Comparison of ENCODE assay signal across 14 cellular contexts in genomic region chr2:54658548-54659207, GRCh38.
DNase-seq lines count a peak whose midpoint lies in the region; ATAC-seq and TF ChIP-seq lines count a peak whose summit lies in the region.
"Had no signal": no experiment of that assay in that cellular context is flagged by ENCODE, and none has a peak within 500 bp of the region (broad histone marks: within the 10 kb centered on the region; RNA-seq: fewer than 3 reads in every experiment).

No MANE protein-coding gene starts in this region.

- H3K4me3 ChIP-seq in A673 (ENCODE audit: low read depth, low read length, poor library complexity, severe bottlenecking) (no peak overlapping the region), lung (no peak overlapping the region)
- H3K4me3 ChIP-seq: skin epidermis had no signal

- CTCF ChIA-PET in A673 (lab: Charles Lee): interaction anchor here (1.0 kb wide), 1 partner anchor 534 kb away, joined by 3 read pairs; no protein-coding TSS in a partner anchor

- intact Hi-C loops in A673 (cut with micrococcal nuclease; ENCODE audit: unreplicated experiment): no loop called here

- H3K9me3 Mint-ChIP-seq in type B pancreatic cell: no peaks in the 10 kb centered on the region
- H3K9me3 Mint-ChIP-seq: CD4-positive, alpha-beta memory T cell; IgD-negative memory B cell had no signal

- H3K36me3 ChIP-seq in A673 (ENCODE audit: insufficient read depth, low read length, poor library complexity, severe bottlenecking): peaks cover 61% of the 10 kb centered on the region
- peaks cover 45 to 49% of the 10 kb centered on the region in 2 donors for H3K36me3 ChIP-seq in lung (ENCODE audit: control insufficient read depth in 2 of 2, insufficient read depth in 2 of 2, low read length in 2 of 2)

- no peaks in the 10 kb centered on the region for H3K9me3 ChIP-seq in A673 (ENCODE audit: low read depth, low read length, poor library complexity, severe bottlenecking)
- no peaks in the 10 kb centered on the region for H3K9me3 ChIP-seq in lung (ENCODE audit: control insufficient read depth in 2 of 2, insufficient read depth in 1 of 2, low read length in 1 of 2)

- TF ChIP-seq CTCF in A673 (conservative IDR thresholded peaks at IDR 0.05; ENCODE audit: low read depth, low read length) (no peak), lung (IDR thresholded peaks at IDR 0.05; ENCODE audit: control extremely low read depth, extremely low read depth) (no peak), type B pancreatic cell (conservative IDR thresholded peaks at IDR 0.05) (no peak)

- no peak overlapping the region for H3K4me3 Mint-ChIP-seq in type B pancreatic cell
- H3K4me3 Mint-ChIP-seq: CD4-positive, alpha-beta memory T cell; IgD-negative memory B cell had no signal

- 84 to 87% methylated on average over 3 of the region's 3 CpGs for WGBS in lung, 2 donors

- POLR2A ChIA-PET in A673 (lab: Charles Lee; ENCODE audit: low non-redundant PET): no interaction called here

- BruUV-seq in A673 (replicated peaks; lab: Mats Ljungman, UMichigan): no TSS peak

- no peaks in the 10 kb centered on the region for H3K27me3 ChIP-seq in A673 (replicated peaks; ENCODE audit: insufficient read depth, low read depth, low read length, poor library complexity)
- no peaks in the 10 kb centered on the region for H3K27me3 ChIP-seq in lung (ENCODE audit: control insufficient read depth, insufficient read depth)

- H3K27ac ChIP-seq in A673 (ENCODE audit: low read depth, low read length, poor library complexity, severe bottlenecking): peak overlapping the region; percentile 60
- peak overlapping the region; percentile 2 to 72 for H3K27ac ChIP-seq in lung (ENCODE audit: low read depth in 1 of 2, low read length in 1 of 2)

- no peak overlapping the region for H3K27ac Mint-ChIP-seq in type B pancreatic cell
- H3K27ac Mint-ChIP-seq: IgD-negative memory B cell had no signal

- no peak for ATAC-seq in lung (ENCODE audit: insufficient read depth, low FRiP score)
- no peak for ATAC-seq in HG02759 (IDR thresholded peaks at IDR 0.05; ENCODE audit: unreplicated experiment)
- no peak for ATAC-seq in GM19023 (IDR thresholded peaks at IDR 0.05; ENCODE audit: unreplicated experiment)

- H3K27me3 Mint-ChIP-seq in type B pancreatic cell: no peaks in the 10 kb centered on the region
- H3K27me3 Mint-ChIP-seq: CD4-positive, alpha-beta memory T cell; IgD-negative memory B cell had no signal

- peaks cover 52% of the 10 kb centered on the region for H3K36me3 Mint-ChIP-seq in type B pancreatic cell
- H3K36me3 Mint-ChIP-seq: IgD-negative memory B cell had no signal

- H3K4me1 Mint-ChIP-seq in type B pancreatic cell (ENCODE audit: unreplicated experiment): no peaks in the 10 kb centered on the region

- DNase-seq in A673 (ENCODE audit: low spot score) (no peak), H4 (ENCODE audit: low spot score) (peak; percentile 85), astrocyte of the hippocampus (ENCODE audit: low read depth, low spot score) (peak; percentile 83), lung (ENCODE audit: low spot score) (no peak), type B pancreatic cell (ENCODE audit: extremely low spot score, unreplicated experiment) (no peak)
- DNase-seq in NK-92 treated with Interleukin-12 subunit alpha and Interleukin-12 subunit beta, amount 100 ng/mL, for 24 hours (lab: John Stamatoyannopoulos, UW): no peak
- DNase-seq: activated CD4-positive, alpha-beta T cell treated with anti-CD3 and anti-CD28 coated beads for 1 hour; aorta; CD4-positive, alpha-beta memory T cell; SHP77 had no signal

- peaks cover 15% of the 10 kb centered on the region for H3K4me1 ChIP-seq in A673 (ENCODE audit: insufficient read depth, low read length, poor library complexity, severe bottlenecking)
- no peaks in the 10 kb centered on the region for H3K4me1 ChIP-seq in lung (ENCODE audit: control insufficient read depth in 2 of 2, insufficient read depth in 2 of 2, low read length in 2 of 2)

Comparison
In these comparisons a context has a peak if more than half of its experiments do, and no peak if none do; other contexts are left out.
1. DNase-seq: peak in H4 (single experiment) and astrocyte of the hippocampus (single experiment); none in A673 (single experiment), lung (single experiment), NK-92 treated with Interleukin-12 subunit alpha and Interleukin-12 subunit beta, amount 100 ng/mL, for 24 hours (single experiment) and type B pancreatic cell (single experiment).